ENCODE assay signal across 1 cellular context in the genomic region with DNA sequence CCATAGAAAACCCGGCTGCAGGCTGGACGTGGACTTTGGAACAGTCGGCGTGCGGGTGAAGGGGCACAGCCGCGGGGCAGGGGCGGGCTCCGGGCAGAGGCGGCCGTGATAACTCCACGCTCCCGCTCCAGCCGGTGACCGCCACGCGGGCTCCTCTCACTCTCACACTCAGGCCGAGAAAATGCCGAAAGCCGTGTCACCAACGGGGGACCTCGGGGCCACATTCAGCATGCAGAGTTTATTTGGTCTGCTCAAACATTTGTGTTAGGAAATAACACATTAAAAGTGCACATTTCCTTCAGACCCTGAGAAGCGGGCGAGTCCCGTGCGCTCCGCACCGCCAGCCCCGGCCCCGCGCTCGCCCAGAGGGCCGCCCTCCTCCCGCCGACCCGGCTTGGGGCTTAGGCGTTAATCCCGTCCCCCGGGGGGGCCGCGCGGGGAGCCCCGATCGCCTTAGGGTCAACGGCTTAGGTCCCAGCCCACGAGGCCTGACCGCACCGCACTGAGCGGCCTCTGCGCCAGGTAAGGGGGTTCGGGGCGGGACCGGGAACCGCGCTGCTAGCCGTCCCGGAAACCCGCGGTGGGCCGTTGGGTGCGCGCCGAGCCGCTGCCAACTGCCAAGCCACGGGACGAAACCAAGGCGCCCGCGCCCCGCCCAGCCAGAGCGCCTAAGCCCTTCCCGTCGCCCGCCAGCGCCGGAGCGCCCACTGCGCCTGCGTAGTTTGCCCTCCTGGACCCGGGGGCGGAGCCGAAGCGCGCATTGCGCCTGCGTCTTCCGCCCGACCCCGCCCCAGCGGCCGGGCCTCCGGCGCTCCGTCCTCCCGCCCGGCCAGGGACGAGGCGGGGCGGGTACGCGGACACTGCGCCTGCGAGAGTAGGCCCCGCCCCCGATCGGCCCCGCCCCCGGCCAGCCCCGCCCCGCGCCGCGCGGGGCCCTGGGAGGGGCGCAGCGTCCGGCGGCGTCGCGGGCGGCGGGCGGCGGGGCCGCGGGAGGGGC.
A peak's percentile ranks its signal among the peaks of the same experiment; 100 is the strongest.
TF ChIP-seq lines count a peak whose summit lies in the region.

A gene with protein sequence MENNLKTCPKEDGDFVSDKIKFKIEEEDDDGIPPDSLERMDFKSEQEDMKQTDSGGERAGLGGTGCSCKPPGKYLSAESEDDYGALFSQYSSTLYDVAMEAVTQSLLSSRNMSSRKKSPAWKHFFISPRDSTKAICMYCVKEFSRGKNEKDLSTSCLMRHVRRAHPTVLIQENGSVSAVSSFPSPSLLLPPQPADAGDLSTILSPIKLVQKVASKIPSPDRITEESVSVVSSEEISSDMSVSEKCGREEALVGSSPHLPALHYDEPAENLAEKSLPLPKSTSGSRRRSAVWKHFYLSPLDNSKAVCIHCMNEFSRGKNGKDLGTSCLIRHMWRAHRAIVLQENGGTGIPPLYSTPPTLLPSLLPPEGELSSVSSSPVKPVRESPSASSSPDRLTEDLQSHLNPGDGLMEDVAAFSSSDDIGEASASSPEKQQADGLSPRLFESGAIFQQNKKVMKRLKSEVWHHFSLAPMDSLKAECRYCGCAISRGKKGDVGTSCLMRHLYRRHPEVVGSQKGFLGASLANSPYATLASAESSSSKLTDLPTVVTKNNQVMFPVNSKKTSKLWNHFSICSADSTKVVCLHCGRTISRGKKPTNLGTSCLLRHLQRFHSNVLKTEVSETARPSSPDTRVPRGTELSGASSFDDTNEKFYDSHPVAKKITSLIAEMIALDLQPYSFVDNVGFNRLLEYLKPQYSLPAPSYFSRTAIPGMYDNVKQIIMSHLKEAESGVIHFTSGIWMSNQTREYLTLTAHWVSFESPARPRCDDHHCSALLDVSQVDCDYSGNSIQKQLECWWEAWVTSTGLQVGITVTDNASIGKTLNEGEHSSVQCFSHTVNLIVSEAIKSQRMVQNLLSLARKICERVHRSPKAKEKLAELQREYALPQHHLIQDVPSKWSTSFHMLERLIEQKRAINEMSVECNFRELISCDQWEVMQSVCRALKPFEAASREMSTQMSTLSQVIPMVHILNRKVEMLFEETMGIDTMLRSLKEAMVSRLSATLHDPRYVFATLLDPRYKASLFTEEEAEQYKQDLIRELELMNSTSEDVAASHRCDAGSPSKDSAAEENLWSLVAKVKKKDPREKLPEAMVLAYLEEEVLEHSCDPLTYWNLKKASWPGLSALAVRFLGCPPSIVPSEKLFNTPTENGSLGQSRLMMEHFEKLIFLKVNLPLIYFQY (plus strand): TSS at position 947 of the 997 bp plus-strand sequence. CDS start 29,819 bp downstream, outside the sequence.

TF ChIP-seq in HepG2, 621 proteins besides CTCF, POLR2A, EP300 and RAD21 (continued from another document and continues in another):
- TF ChIP-seq, protein P1, sequence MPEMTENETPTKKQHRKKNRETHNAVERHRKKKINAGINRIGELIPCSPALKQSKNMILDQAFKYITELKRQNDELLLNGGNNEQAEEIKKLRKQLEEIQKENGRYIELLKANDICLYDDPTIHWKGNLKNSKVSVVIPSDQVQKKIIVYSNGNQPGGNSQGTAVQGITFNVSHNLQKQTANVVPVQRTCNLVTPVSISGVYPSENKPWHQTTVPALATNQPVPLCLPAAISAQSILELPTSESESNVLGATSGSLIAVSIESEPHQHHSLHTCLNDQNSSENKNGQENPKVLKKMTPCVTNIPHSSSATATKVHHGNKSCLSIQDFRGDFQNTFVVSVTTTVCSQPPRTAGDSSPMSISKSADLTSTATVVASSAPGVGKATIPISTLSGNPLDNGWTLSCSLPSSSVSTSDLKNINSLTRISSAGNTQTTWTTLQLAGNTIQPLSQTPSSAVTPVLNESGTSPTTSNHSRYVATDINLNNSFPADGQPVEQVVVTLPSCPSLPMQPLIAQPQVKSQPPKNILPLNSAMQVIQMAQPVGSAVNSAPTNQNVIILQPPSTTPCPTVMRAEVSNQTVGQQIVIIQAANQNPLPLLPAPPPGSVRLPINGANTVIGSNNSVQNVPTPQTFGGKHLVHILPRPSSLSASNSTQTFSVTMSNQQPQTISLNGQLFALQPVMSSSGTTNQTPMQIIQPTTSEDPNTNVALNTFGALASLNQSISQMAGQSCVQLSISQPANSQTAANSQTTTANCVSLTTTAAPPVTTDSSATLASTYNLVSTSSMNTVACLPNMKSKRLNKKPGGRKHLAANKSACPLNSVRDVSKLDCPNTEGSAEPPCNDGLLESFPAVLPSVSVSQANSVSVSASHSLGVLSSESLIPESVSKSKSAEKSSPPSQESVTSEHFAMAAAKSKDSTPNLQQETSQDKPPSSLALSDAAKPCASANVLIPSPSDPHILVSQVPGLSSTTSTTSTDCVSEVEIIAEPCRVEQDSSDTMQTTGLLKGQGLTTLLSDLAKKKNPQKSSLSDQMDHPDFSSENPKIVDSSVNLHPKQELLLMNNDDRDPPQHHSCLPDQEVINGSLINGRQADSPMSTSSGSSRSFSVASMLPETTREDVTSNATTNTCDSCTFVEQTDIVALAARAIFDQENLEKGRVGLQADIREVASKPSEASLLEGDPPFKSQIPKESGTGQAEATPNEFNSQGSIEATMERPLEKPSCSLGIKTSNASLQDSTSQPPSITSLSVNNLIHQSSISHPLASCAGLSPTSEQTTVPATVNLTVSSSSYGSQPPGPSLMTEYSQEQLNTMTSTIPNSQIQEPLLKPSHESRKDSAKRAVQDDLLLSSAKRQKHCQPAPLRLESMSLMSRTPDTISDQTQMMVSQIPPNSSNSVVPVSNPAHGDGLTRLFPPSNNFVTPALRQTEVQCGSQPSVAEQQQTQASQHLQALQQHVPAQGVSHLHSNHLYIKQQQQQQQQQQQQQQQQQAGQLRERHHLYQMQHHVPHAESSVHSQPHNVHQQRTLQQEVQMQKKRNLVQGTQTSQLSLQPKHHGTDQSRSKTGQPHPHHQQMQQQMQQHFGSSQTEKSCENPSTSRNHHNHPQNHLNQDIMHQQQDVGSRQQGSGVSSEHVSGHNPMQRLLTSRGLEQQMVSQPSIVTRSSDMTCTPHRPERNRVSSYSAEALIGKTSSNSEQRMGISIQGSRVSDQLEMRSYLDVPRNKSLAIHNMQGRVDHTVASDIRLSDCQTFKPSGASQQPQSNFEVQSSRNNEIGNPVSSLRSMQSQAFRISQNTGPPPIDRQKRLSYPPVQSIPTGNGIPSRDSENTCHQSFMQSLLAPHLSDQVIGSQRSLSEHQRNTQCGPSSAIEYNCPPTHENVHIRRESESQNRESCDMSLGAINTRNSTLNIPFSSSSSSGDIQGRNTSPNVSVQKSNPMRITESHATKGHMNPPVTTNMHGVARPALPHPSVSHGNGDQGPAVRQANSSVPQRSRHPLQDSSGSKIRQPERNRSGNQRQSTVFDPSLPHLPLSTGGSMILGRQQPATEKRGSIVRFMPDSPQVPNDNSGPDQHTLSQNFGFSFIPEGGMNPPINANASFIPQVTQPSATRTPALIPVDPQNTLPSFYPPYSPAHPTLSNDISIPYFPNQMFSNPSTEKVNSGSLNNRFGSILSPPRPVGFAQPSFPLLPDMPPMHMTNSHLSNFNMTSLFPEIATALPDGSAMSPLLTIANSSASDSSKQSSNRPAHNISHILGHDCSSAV (CRISPR knock-in tag; IDR thresholded peaks at IDR 0.05; ENCODE audit: borderline replicate concordance) = no peak
- TF ChIP-seq HOXA7 (CRISPR knock-in tag; IDR thresholded peaks at IDR 0.05) (no peak), RXRA (CRISPR knock-in tag; IDR thresholded peaks at IDR 0.05) (peak; percentile 48; the same call in 1 of the 2 replicates), PCBP2 (optimal IDR thresholded peaks at IDR 0.05; ENCODE audit: low read depth, low read length, poor library complexity, severe bottlenecking) (no peak), KAT8 (CRISPR knock-in tag; IDR thresholded peaks at IDR 0.05) (peak; percentile 57), ZSCAN22 (CRISPR knock-in tag; IDR thresholded peaks at IDR 0.05) (no peak), SMAD3 (CRISPR knock-in tag; IDR thresholded peaks at IDR 0.05) (no peak), ZNF253 (CRISPR knock-in tag; IDR thresholded peaks at IDR 0.05; ENCODE audit: borderline replicate concordance) (no peak), MBD4 (IDR thresholded peaks at IDR 0.05; ENCODE audit: borderline replicate concordance, low read length) (no peak), MXD4 (CRISPR knock-in tag; IDR thresholded peaks at IDR 0.05) (peak; percentile 69), CENPT (CRISPR knock-in tag; IDR thresholded peaks at IDR 0.05; ENCODE audit: low read depth) (0 out of 2 replicates have a peak, but pooled peaks have one; percentile 68), SOX5 (CRISPR knock-in tag; IDR thresholded peaks at IDR 0.05; ENCODE audit: borderline replicate concordance) (no peak), SRSF9 (IDR thresholded peaks at IDR 0.05; ENCODE audit: borderline replicate concordance, insufficient read depth, low read depth, low read length, poor library complexity, severe bottlenecking) (no peak), JDP2 (CRISPR knock-in tag; IDR thresholded peaks at IDR 0.05; ENCODE audit: borderline replicate concordance) (no peak), NR3C1 (CRISPR knock-in tag; IDR thresholded peaks at IDR 0.05) (no peak), TMF1 (CRISPR knock-in tag; IDR thresholded peaks at IDR 0.05; ENCODE audit: low read depth) (peak; percentile 73; the same call in 1 of the 2 replicates), REPIN1 (CRISPR knock-in tag; IDR thresholded peaks at IDR 0.05; ENCODE audit: borderline replicate concordance, low read depth) (peak; percentile 71; the same call in 1 of the 2 replicates), CREM (IDR thresholded peaks at IDR 0.05) (no peak), CREM (CRISPR knock-in tag; IDR thresholded peaks at IDR 0.05) (no peak)
- TF ChIP-seq, protein P2, sequence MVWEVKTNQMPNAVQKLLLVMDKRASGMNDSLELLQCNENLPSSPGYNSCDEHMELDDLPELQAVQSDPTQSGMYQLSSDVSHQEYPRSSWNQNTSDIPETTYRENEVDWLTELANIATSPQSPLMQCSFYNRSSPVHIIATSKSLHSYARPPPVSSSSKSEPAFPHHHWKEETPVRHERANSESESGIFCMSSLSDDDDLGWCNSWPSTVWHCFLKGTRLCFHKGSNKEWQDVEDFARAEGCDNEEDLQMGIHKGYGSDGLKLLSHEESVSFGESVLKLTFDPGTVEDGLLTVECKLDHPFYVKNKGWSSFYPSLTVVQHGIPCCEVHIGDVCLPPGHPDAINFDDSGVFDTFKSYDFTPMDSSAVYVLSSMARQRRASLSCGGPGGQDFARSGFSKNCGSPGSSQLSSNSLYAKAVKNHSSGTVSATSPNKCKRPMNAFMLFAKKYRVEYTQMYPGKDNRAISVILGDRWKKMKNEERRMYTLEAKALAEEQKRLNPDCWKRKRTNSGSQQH (CRISPR knock-in tag; IDR thresholded peaks at IDR 0.05; ENCODE audit: low read depth) = 0 out of 2 replicates have a peak, but pooled peaks have one; percentile 30
- TF ChIP-seq, protein P3, sequence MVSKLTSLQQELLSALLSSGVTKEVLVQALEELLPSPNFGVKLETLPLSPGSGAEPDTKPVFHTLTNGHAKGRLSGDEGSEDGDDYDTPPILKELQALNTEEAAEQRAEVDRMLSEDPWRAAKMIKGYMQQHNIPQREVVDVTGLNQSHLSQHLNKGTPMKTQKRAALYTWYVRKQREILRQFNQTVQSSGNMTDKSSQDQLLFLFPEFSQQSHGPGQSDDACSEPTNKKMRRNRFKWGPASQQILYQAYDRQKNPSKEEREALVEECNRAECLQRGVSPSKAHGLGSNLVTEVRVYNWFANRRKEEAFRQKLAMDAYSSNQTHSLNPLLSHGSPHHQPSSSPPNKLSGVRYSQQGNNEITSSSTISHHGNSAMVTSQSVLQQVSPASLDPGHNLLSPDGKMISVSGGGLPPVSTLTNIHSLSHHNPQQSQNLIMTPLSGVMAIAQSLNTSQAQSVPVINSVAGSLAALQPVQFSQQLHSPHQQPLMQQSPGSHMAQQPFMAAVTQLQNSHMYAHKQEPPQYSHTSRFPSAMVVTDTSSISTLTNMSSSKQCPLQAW (CRISPR knock-in tag; IDR thresholded peaks at IDR 0.05) = no peak; the same call in 1 of the 2 replicates
- TF ChIP-seq, protein P4, sequence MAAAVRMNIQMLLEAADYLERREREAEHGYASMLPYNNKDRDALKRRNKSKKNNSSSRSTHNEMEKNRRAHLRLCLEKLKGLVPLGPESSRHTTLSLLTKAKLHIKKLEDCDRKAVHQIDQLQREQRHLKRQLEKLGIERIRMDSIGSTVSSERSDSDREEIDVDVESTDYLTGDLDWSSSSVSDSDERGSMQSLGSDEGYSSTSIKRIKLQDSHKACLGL (CRISPR knock-in tag; IDR thresholded peaks at IDR 0.05) = peak; percentile 45; the same call in 1 of the 2 replicates
- TF ChIP-seq, protein P5, sequence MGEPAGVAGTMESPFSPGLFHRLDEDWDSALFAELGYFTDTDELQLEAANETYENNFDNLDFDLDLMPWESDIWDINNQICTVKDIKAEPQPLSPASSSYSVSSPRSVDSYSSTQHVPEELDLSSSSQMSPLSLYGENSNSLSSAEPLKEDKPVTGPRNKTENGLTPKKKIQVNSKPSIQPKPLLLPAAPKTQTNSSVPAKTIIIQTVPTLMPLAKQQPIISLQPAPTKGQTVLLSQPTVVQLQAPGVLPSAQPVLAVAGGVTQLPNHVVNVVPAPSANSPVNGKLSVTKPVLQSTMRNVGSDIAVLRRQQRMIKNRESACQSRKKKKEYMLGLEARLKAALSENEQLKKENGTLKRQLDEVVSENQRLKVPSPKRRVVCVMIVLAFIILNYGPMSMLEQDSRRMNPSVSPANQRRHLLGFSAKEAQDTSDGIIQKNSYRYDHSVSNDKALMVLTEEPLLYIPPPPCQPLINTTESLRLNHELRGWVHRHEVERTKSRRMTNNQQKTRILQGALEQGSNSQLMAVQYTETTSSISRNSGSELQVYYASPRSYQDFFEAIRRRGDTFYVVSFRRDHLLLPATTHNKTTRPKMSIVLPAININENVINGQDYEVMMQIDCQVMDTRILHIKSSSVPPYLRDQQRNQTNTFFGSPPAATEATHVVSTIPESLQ (CRISPR knock-in tag; conservative IDR thresholded peaks at IDR 0.05) = no peak
- TF ChIP-seq, protein P6, sequence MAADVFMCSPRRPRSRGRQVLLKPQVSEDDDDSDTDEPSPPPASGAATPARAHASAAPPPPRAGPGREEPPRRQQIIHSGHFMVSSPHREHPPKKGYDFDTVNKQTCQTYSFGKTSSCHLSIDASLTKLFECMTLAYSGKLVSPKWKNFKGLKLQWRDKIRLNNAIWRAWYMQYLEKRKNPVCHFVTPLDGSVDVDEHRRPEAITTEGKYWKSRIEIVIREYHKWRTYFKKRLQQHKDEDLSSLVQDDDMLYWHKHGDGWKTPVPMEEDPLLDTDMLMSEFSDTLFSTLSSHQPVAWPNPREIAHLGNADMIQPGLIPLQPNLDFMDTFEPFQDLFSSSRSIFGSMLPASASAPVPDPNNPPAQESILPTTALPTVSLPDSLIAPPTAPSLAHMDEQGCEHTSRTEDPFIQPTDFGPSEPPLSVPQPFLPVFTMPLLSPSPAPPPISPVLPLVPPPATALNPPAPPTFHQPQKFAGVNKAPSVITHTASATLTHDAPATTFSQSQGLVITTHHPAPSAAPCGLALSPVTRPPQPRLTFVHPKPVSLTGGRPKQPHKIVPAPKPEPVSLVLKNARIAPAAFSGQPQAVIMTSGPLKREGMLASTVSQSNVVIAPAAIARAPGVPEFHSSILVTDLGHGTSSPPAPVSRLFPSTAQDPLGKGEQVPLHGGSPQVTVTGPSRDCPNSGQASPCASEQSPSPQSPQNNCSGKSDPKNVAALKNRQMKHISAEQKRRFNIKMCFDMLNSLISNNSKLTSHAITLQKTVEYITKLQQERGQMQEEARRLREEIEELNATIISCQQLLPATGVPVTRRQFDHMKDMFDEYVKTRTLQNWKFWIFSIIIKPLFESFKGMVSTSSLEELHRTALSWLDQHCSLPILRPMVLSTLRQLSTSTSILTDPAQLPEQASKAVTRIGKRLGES (CRISPR knock-in tag; IDR thresholded peaks at IDR 0.05; ENCODE audit: borderline replicate concordance) = no peak
